8 cellular contexts compared by ENCODE assay signal in genomic region chr16:81445143-81445922, GRCh38. TPM values are rescaled to one million over a fixed set of nuclear protein-coding genes. Genes with fewer than 3 reads are reported as not detected.
DNase-seq lines count a peak whose midpoint lies in the region; ATAC-seq, FAIRE-seq and TF ChIP-seq lines count a peak whose summit lies in the region.

No MANE protein-coding gene starts in this region.

- H3K4me3 Mint-ChIP-seq in memory B cell = peak overlapping the region; percentile 93

- no peaks in the 10 kb centered on the region for H3K36me3 ChIP-seq in ACC112 (ENCODE audit: insufficient read depth, low read length)
- no peaks in the 10 kb centered on the region for H3K36me3 ChIP-seq in WERI-Rb-1
- H3K36me3 ChIP-seq in thymus (ENCODE audit: control insufficient read depth, insufficient read depth) = no peaks in the 10 kb centered on the region

- peak; percentile 83 for FAIRE-seq in GM12892 (lab: Jason Lieb, UNC)

- peaks cover 6% of the 10 kb centered on the region for H3K4me1 ChIP-seq in ACC112 (ENCODE audit: control insufficient read depth, insufficient read depth, low read length, unreplicated experiment)
- peaks cover 22% of the 10 kb centered on the region for H3K4me1 ChIP-seq in thymus (ENCODE audit: control insufficient read depth, insufficient read depth, low read length)

- TF ChIP-seq CTCF in WERI-Rb-1 (IDR thresholded peaks at IDR 0.05; ENCODE audit: low read depth, low read length) = no peak
- peak in 19 of 56 donors; percentile 5 to 35 (median 19) for TF ChIP-seq CTCF in dorsolateral prefrontal cortex (IDR thresholded peaks at IDR 0.05 in 54 of 56, conservative IDR thresholded peaks at IDR 0.05 in 2 of 56; ENCODE audit: low read depth in 1 of 56, partially characterized antibody in 56 of 56)

- H2AFZ ChIP-seq in ACC112 (ENCODE audit: low read length, unreplicated experiment) = peak overlapping the region; percentile 42

- no peaks in the 10 kb centered on the region for H3K9me3 Mint-ChIP-seq in memory B cell

- H3K27me3 ChIP-seq in ACC112 (ENCODE audit: insufficient read depth, low read length) (peaks cover 31% of the 10 kb centered on the region; the same call in 1 of the 2 replicates), WERI-Rb-1 (ENCODE audit: insufficient read depth, low read depth, severe bottlenecking) (no peaks in the 10 kb centered on the region), dorsolateral prefrontal cortex (no peaks in the 10 kb centered on the region), thymus (ENCODE audit: control insufficient read depth, insufficient read depth) (no peaks in the 10 kb centered on the region)

- intact Hi-C loops in dorsolateral prefrontal cortex (cut with DNase I) = loop anchor here in 1 of 2 donors (5.0 kb wide), 2 partner anchors 137 to 172 kb away; no protein-coding TSS in a partner anchor

- DNase-seq in GM12892 (ENCODE audit: insufficient read length) = peak; percentile 83
- DNase-seq in WERI-Rb-1 = peak; percentile 24
- DNase-seq in dorsolateral prefrontal cortex = peak in 4 of 10 donors; percentile 39 to 62 (median 56)
- peak; percentile 22 to 49 for DNase-seq in memory B cell (ENCODE audit: low spot score in 2 of 2)

- TF ChIP-seq POLR2A in GM12892 (IDR thresholded peaks at IDR 0.05; ENCODE audit: low read depth, low read length) = no peak

- H3K79me2 ChIP-seq in ACC112 (ENCODE audit: control insufficient read depth, insufficient read depth, low read length, unreplicated experiment) = peaks cover 41% of the 10 kb centered on the region

- H3K27ac ChIP-seq in ACC112 (ENCODE audit: low read depth, low read length) = no peak overlapping the region
- H3K27ac ChIP-seq in WERI-Rb-1 = no peak overlapping the region
- peak overlapping the region; percentile 27 to 94 (median 82) for H3K27ac ChIP-seq in dorsolateral prefrontal cortex
- peak overlapping the region; percentile 75 for H3K27ac ChIP-seq in thymus (ENCODE audit: low read depth)

- H3K27ac Mint-ChIP-seq in memory B cell = peak overlapping the region; percentile 92

- H3K4me3 ChIP-seq in ACC112 (ENCODE audit: low read depth, low read length) (peak overlapping the region; percentile 91), WERI-Rb-1 (ENCODE audit: low read depth, low read length) (peak overlapping the region; percentile 51), dorsolateral prefrontal cortex (peak overlapping the region; percentile 43 to 90 (median 79)), thymus (ENCODE audit: low read length) (peak overlapping the region; percentile 89)

- H3K27me3 Mint-ChIP-seq in memory B cell = no peaks in the 10 kb centered on the region

- H3K9me3 ChIP-seq in WERI-Rb-1 (ENCODE audit: severe bottlenecking) = no peaks in the 10 kb centered on the region
- no peaks in the 10 kb centered on the region for H3K9me3 ChIP-seq in thymus (ENCODE audit: control insufficient read depth)

- WGBS in thymus = under 1% methylated on average over 62 of the region's 62 CpGs

- ATAC-seq in HG03457 (IDR thresholded peaks at IDR 0.05; ENCODE audit: unreplicated experiment) (peak; percentile 4), memory B cell (ENCODE audit: low read depth) (peak; percentile 22), HG02610 (IDR thresholded peaks at IDR 0.05; ENCODE audit: unreplicated experiment) (no peak)

- peaks cover 36% of the 10 kb centered on the region for H3K4me1 Mint-ChIP-seq in memory B cell

- H3K36me3 Mint-ChIP-seq in memory B cell = no peaks in the 10 kb centered on the region

RNA-seq across cellular contexts. Expression of gene CMIP, which starts 0.7 kb away (rescaled TPM):
- 10.2 TPM for polyA plus RNA-seq in GM12892 (2012; ENCODE audit: missing spikeins)
- total RNA-seq in dorsolateral prefrontal cortex = 100 to 1,000 TPM; 104 to 216 (median 159) TPM
- 19.4 TPM for polyA plus RNA-seq in thymus

Comparison
In these comparisons a context has a peak if more than half of its experiments do, and no peak if none do; other contexts are left out.
1. H3K27ac ChIP-seq: peak in dorsolateral prefrontal cortex (59 of 59) and thymus (single experiment); none in ACC112 (single experiment) and WERI-Rb-1 (single experiment).
2. Peak in every context shown above with its lines, with median percentiles within 50 percentile points of each other: H3K4me3 ChIP-seq.